ENCODE assay signal across 17 cellular contexts in genomic region chr3:54850484-54851003, GRCh38.
"Had no signal": no experiment of that assay in that cellular context is flagged by ENCODE, and none has a peak within 500 bp of the region (broad histone marks: within the 10 kb centered on the region; RNA-seq: fewer than 3 reads in every experiment).

No MANE protein-coding gene starts in this region.

- H3K27ac ChIP-seq: KMS-11, RWPE1 had no signal

- H3K4me3 ChIP-seq: K562 had no signal

- H3K4me2 ChIP-seq: KMS-11 had no signal

- H3K4me3 Mint-ChIP-seq: IgD-negative memory B cell had no signal

- H3K27ac Mint-ChIP-seq: IgD-negative memory B cell had no signal

- H3K9ac ChIP-seq: KMS-11 had no signal

- H3K4me1 Mint-ChIP-seq: IgD-negative memory B cell had no signal

- H3K9me3 Mint-ChIP-seq: IgD-negative memory B cell had no signal

- ATAC-seq: HepG2, K562 had no signal

- H3K36me3 Mint-ChIP-seq: IgD-negative memory B cell had no signal

- DNase-seq: Kasumi-1, MV-4-11, NCI-H1048, NCI-H1105, NCI-H1417, NCI-H1436 treated with DMSO at 0.1 percent for 48 hours, NCI-H1694, NCI-H187 treated with DMSO at 0.1 percent for 48 hours, NCI-H2029 treated with DMSO at 0.1 percent for 48 hours, NCI-H69, NCI-H774, SHP77 had no signal
